16 cellular contexts compared by ENCODE assay signal in genomic region chrX:20432746-20433374, GRCh38.
DNase-seq lines count a peak whose midpoint lies in the region; ATAC-seq and FAIRE-seq lines count a peak whose summit lies in the region.
"Had no signal": no experiment of that assay in that cellular context is flagged by ENCODE, and none has a peak within 500 bp of the region (broad histone marks: within the 10 kb centered on the region; RNA-seq: fewer than 3 reads in every experiment).

No MANE protein-coding gene starts in this region.

- no peak for DNase-seq in activated CD4-positive, alpha-beta T cell treated with anti-CD3 and anti-CD28 coated beads, Interleukin-2, amount 10 ng/mL, durations not matched to agents 7 days and 5 days
- no peak for DNase-seq in activated CD4-positive, alpha-beta T cell treated with anti-CD3 and anti-CD28 coated beads for 1 hour
- no peak for DNase-seq in naive thymus-derived CD8-positive, alpha-beta T cell
- DNase-seq in stimulated activated CD4-positive, alpha-beta T cell treated with anti-CD3 and anti-CD28 coated beads, Interleukin-1b, Interleukin-23, amount 100 ng/mL, for 48 hours = no peak
- DNase-seq in NCI-H69 (lab: John Stamatoyannopoulos, UW) (no peak), GM19239 (ENCODE audit: insufficient read length, low spot score) (no peak)
- DNase-seq: activated CD4-positive, CD25-positive, alpha-beta regulatory T cell; NCI-H1930; NCI-H774; nucleus accumbens; SJCRH30 had no signal

- peaks cover 43% of the 10 kb centered on the region for H3K4me1 Mint-ChIP-seq in activated CD4-positive, alpha-beta T cell treated with anti-CD3 and anti-CD28 coated beads, Interleukin-2, amount 10 ng/mL, durations not matched to agents 7 days and 5 days
- peaks cover 30% of the 10 kb centered on the region for H3K4me1 Mint-ChIP-seq in T-helper 1 cell treated with Interleukin-12 subunit alpha and Interleukin-12 subunit beta and Interleukin-4 antibody, amounts not matched to agents 30 μg/mL and 1 μg/mL, for 36 hours (ENCODE audit: low read depth)
- H3K4me1 Mint-ChIP-seq in naive thymus-derived CD8-positive, alpha-beta T cell = peaks cover 11 to 51% (median 49%) of the 10 kb centered on the region in 4 donors

- H3K27ac Mint-ChIP-seq in activated CD4-positive, alpha-beta T cell treated with anti-CD3 and anti-CD28 coated beads, Interleukin-2, amount 10 ng/mL, durations not matched to agents 7 days and 5 days = peak overlapping the region; percentile 87
- peak overlapping the region; percentile 92 for H3K27ac Mint-ChIP-seq in T-helper 1 cell treated with Interleukin-12 subunit alpha and Interleukin-12 subunit beta and Interleukin-4 antibody, amounts not matched to agents 30 μg/mL and 1 μg/mL, for 36 hours
- peak overlapping the region in 7 of 10 donors; percentile 30 to 84 (median 57) for H3K27ac Mint-ChIP-seq in naive thymus-derived CD8-positive, alpha-beta T cell

- peaks cover 11% of the 10 kb centered on the region for H3K36me3 Mint-ChIP-seq in activated CD4-positive, alpha-beta T cell treated with anti-CD3 and anti-CD28 coated beads, Interleukin-2, amount 10 ng/mL, durations not matched to agents 7 days and 5 days (ENCODE audit: low read depth)
- peaks cover 2% of the 10 kb centered on the region for H3K36me3 Mint-ChIP-seq in T-helper 1 cell treated with Interleukin-12 subunit alpha and Interleukin-12 subunit beta and Interleukin-4 antibody, amounts not matched to agents 30 μg/mL and 1 μg/mL, for 36 hours (ENCODE audit: low read depth)
- no peaks in the 10 kb centered on the region for H3K36me3 Mint-ChIP-seq in naive thymus-derived CD8-positive, alpha-beta T cell

- ATAC-seq in GM21825 (IDR thresholded peaks at IDR 0.05; ENCODE audit: unreplicated experiment) = peak; percentile 45
- ATAC-seq in naive thymus-derived CD8-positive, alpha-beta T cell = peak in 1 of 2 donors; percentile 17

- POLR2A ChIA-PET in activated CD4-positive, alpha-beta T cell treated with anti-CD3 and anti-CD28 coated beads, Interleukin-2, amount 10 ng/mL, durations not matched to agents 7 days and 5 days (lab: Charles Lee) = no interaction called here
- POLR2A ChIA-PET in naive thymus-derived CD8-positive, alpha-beta T cell (lab: Charles Lee) = interaction anchor here (0.6 to 1.3 kb wide), 2 partner anchors 14 to 18 kb away, joined by 3 to 5 read pairs; no protein-coding TSS in a partner anchor

- no peaks in the 10 kb centered on the region for H3K27me3 Mint-ChIP-seq in activated CD4-positive, alpha-beta T cell treated with anti-CD3 and anti-CD28 coated beads, Interleukin-2, amount 10 ng/mL, durations not matched to agents 7 days and 5 days
- no peaks in the 10 kb centered on the region for H3K27me3 Mint-ChIP-seq in T-helper 1 cell treated with Interleukin-12 subunit alpha and Interleukin-12 subunit beta and Interleukin-4 antibody, amounts not matched to agents 30 μg/mL and 1 μg/mL, for 36 hours (ENCODE audit: low read depth)
- no peaks in the 10 kb centered on the region for H3K27me3 Mint-ChIP-seq in naive thymus-derived CD8-positive, alpha-beta T cell

- CTCF ChIA-PET in activated CD4-positive, alpha-beta T cell treated with anti-CD3 and anti-CD28 coated beads, Interleukin-2, amount 10 ng/mL, durations not matched to agents 7 days and 5 days (lab: Charles Lee) = interaction anchor here (1.0 to 2.0 kb wide), 3 partner anchors 11 to 18 kb away, joined by 3 to 5 read pairs (median 4); no protein-coding TSS in a partner anchor

- H3K9me3 Mint-ChIP-seq in activated CD4-positive, alpha-beta T cell treated with anti-CD3 and anti-CD28 coated beads, Interleukin-2, amount 10 ng/mL, durations not matched to agents 7 days and 5 days = peaks cover 3% of the 10 kb centered on the region
- no peaks in the 10 kb centered on the region for H3K9me3 Mint-ChIP-seq in T-helper 1 cell treated with Interleukin-12 subunit alpha and Interleukin-12 subunit beta and Interleukin-4 antibody, amounts not matched to agents 30 μg/mL and 1 μg/mL, for 36 hours
- H3K9me3 Mint-ChIP-seq in naive thymus-derived CD8-positive, alpha-beta T cell = peaks cover 0 to 2% (median 0%) of the 10 kb centered on the region in 9 donors

- FAIRE-seq in GM19239 (lab: Jason Lieb, UNC) = no peak
- FAIRE-seq: A204.1, endothelial cell of umbilical vein, urothelium cell line had no signal

- H3K4me3 Mint-ChIP-seq in activated CD4-positive, alpha-beta T cell treated with anti-CD3 and anti-CD28 coated beads, Interleukin-2, amount 10 ng/mL, durations not matched to agents 7 days and 5 days = no peak overlapping the region
- H3K4me3 Mint-ChIP-seq in T-helper 1 cell treated with Interleukin-12 subunit alpha and Interleukin-12 subunit beta and Interleukin-4 antibody, amounts not matched to agents 30 μg/mL and 1 μg/mL, for 36 hours = peak overlapping the region; percentile 55
- peak overlapping the region in 4 of 10 donors; percentile 10 to 56 (median 24) for H3K4me3 Mint-ChIP-seq in naive thymus-derived CD8-positive, alpha-beta T cell
